ENCODE assay signal across 1 cellular context in the genomic region with DNA sequence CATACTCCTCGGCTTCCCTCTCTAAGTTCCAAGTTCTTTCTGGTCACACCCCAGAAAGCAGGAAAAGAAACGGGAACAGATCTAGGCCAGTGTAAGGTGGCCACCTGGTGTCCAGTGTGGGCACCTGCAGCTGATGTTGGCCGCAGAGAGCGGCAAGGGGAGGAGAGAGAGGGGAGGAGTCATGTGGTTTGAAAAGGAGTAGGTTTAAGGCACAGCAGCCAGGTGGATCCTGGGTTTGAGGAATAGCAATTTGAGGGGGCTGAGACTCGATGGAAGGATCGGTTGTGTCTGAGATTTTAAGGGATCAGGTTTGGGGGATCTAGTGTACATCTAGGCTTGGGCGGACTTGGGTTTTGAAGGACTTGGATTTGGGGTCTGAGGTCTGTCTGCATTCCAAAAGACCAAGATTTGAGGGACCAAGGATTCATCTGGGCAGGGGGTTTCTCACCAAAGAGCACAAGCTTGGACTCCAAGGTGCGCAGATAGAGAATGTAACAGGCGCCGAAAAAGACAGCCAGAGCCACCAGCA.
TF ChIP-seq lines count a peak whose summit lies in the region.

No MANE protein-coding gene starts in this region.

TF ChIP-seq in K562, 482 proteins besides CTCF, POLR2A, EP300 and RAD21 (continued from another document):
- TF ChIP-seq NBN (IDR thresholded peaks at IDR 0.05; ENCODE audit: low read depth) (peak; percentile 84), SMARCA5 (IDR thresholded peaks at IDR 0.05) (peak; percentile 25; the same call in 1 of the 2 replicates), MYNN (IDR thresholded peaks at IDR 0.05) (0 out of 2 replicates have a peak, but pooled peaks have one; percentile 19), MYNN (CRISPR knock-in tag; IDR thresholded peaks at IDR 0.05) (no peak), HDAC1 (IDR thresholded peaks at IDR 0.05) (peak in 1 of 2 experiments; percentile 60; a peak in 2 of 4 replicates), NFE2L1 (tag; IDR thresholded peaks at IDR 0.05; ENCODE audit: borderline replicate concordance, low read depth) (no peak), FOXK2 (conservative IDR thresholded peaks at IDR 0.05 in 1 of 2, IDR thresholded peaks at IDR 0.05 in 1 of 2; ENCODE audit: low read depth in 2 of 2) (peak in 1 of 2 experiments; percentile 40; a peak in 1 of 4 replicates), TARDBP (IDR thresholded peaks at IDR 0.05) (no peak)
- TF ChIP-seq, protein P1, sequence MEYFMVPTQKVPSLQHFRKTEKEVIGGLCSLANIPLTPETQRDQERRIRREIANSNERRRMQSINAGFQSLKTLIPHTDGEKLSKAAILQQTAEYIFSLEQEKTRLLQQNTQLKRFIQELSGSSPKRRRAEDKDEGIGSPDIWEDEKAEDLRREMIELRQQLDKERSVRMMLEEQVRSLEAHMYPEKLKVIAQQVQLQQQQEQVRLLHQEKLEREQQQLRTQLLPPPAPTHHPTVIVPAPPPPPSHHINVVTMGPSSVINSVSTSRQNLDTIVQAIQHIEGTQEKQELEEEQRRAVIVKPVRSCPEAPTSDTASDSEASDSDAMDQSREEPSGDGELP (CRISPR knock-in tag; IDR thresholded peaks at IDR 0.05; ENCODE audit: borderline replicate concordance): peak; percentile 80; the same call in 1 of the 2 replicates
- TF ChIP-seq, protein P2, sequence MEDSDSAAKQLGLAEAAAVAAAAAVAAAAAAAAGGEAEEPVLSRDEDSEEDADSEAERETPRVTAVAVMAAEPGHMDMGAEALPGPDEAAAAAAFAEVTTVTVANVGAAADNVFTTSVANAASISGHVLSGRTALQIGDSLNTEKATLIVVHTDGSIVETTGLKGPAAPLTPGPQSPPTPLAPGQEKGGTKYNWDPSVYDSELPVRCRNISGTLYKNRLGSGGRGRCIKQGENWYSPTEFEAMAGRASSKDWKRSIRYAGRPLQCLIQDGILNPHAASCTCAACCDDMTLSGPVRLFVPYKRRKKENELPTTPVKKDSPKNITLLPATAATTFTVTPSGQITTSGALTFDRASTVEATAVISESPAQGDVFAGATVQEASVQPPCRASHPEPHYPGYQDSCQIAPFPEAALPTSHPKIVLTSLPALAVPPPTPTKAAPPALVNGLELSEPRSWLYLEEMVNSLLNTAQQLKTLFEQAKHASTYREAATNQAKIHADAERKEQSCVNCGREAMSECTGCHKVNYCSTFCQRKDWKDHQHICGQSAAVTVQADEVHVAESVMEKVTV (CRISPR knock-in tag; IDR thresholded peaks at IDR 0.05): peak; percentile 79
